8 cellular contexts compared by ENCODE assay signal in genomic region chr20:62405108-62405980, GRCh38. TPM values are rescaled to one million over a fixed set of nuclear protein-coding genes. Genes with fewer than 3 reads are reported as not detected.
DNase-seq lines count a peak whose midpoint lies in the region; ATAC-seq and TF ChIP-seq lines count a peak whose summit lies in the region.

No MANE protein-coding gene starts in this region.

- H3K9ac ChIP-seq in parathyroid adenoma: no peak overlapping the region

- H3K4me1 Mint-ChIP-seq in T-helper 17 cell: peaks cover 27% of the 10 kb centered on the region

- H3K27ac ChIP-seq in ACC112 (ENCODE audit: low read depth, low read length) (no peak overlapping the region), parathyroid adenoma (no peak overlapping the region)

- H2AFZ ChIP-seq in ACC112 (ENCODE audit: low read length, unreplicated experiment) (no peak overlapping the region), parathyroid adenoma (no peak overlapping the region)

- H3K27ac Mint-ChIP-seq in T-helper 17 cell: peak overlapping the region; percentile 67

- DNase-seq in T-helper 17 cell (no peak), fibroblast of pulmonary artery (ENCODE audit: low read depth) (peak; percentile 79), foreskin melanocyte (no peak)
- DNase-seq in stimulated activated CD4-positive, alpha-beta T cell treated with anti-CD3 and anti-CD28 coated beads, Interleukin-4, amount 100 ng/mL, for 1 hour: no peak

- no peaks in the 10 kb centered on the region for H3K27me3 ChIP-seq in ACC112 (ENCODE audit: insufficient read depth, low read length)
- no peaks in the 10 kb centered on the region for H3K27me3 ChIP-seq in parathyroid adenoma (ENCODE audit: control insufficient read depth, insufficient read depth, low read length)

- H3K4me2 ChIP-seq in parathyroid adenoma (ENCODE audit: low read length): peak overlapping the region; percentile 92

- H3K36me3 ChIP-seq in ACC112 (ENCODE audit: insufficient read depth, low read length): no peaks in the 10 kb centered on the region
- no peaks in the 10 kb centered on the region for H3K36me3 ChIP-seq in parathyroid adenoma (ENCODE audit: control insufficient read depth, insufficient read depth, low read length)

- no peak for ATAC-seq in T-helper 17 cell
- ATAC-seq in HG02840 (IDR thresholded peaks at IDR 0.05; ENCODE audit: low FRiP score, unreplicated experiment): no peak

- TF ChIP-seq CTCF in GM12875 (IDR thresholded peaks at IDR 0.05; ENCODE audit: borderline replicate concordance, insufficient read depth, low read depth, low read length) (peak; percentile 23; the same call in 1 of the 2 replicates), fibroblast of pulmonary artery (IDR thresholded peaks at IDR 0.05; ENCODE audit: low read length, missing control alignments) (peak; percentile 75), parathyroid adenoma (IDR thresholded peaks at IDR 0.05) (peak; percentile 61)

- peak overlapping the region; percentile 83 for H3K4me3 Mint-ChIP-seq in T-helper 17 cell

- peaks cover 15% of the 10 kb centered on the region for H3K4me1 ChIP-seq in ACC112 (ENCODE audit: control insufficient read depth, insufficient read depth, low read length, unreplicated experiment)
- peaks cover 21% of the 10 kb centered on the region for H3K4me1 ChIP-seq in parathyroid adenoma

- peaks cover 8% of the 10 kb centered on the region for H3K79me2 ChIP-seq in ACC112 (ENCODE audit: control insufficient read depth, insufficient read depth, low read length, unreplicated experiment)
- no peaks in the 10 kb centered on the region for H3K79me2 ChIP-seq in parathyroid adenoma

- H3K36me3 Mint-ChIP-seq in T-helper 17 cell (ENCODE audit: low read depth): no peaks in the 10 kb centered on the region

- H3K4me3 ChIP-seq in ACC112 (ENCODE audit: low read depth, low read length) (peak overlapping the region; percentile 90; the same call in 1 of the 2 replicates), GM12875 (ENCODE audit: low read depth, low read length) (peak overlapping the region; percentile 65), fibroblast of pulmonary artery (replicated peaks; ENCODE audit: low read depth, low read length) (no peak overlapping the region), parathyroid adenoma (ENCODE audit: low read depth, low read length) (no peak overlapping the region)

- H3K27me3 Mint-ChIP-seq in T-helper 17 cell: no peaks in the 10 kb centered on the region

- H3K9me3 ChIP-seq in T-helper 17 cell (ENCODE audit: control insufficient read depth, low read length, poor library complexity, severe bottlenecking): no peaks in the 10 kb centered on the region
- H3K9me3 ChIP-seq in parathyroid adenoma (ENCODE audit: control insufficient read depth, low read length): no peaks in the 10 kb centered on the region

RNA-seq across cellular contexts. Expression of gene CABLES2, which starts 1.7 kb away (rescaled TPM):
- 1 to 10 TPM; 4.5 to 5.6 TPM for total RNA-seq in T-helper 17 cell

RNA-seq across cellular contexts. Expression of gene RPS21, which starts 18.4 kb away (rescaled TPM):
- total RNA-seq in T-helper 17 cell: 1,000 to 10,000 TPM; 2,821 to 2,836 TPM

RNA-seq across cellular contexts. Expression of gene RBBP8NL, which starts 22.0 kb away (rescaled TPM):
- total RNA-seq in T-helper 17 cell: not detected

RNA-seq across cellular contexts. Expression of gene LAMA5, which starts 38.2 kb away (rescaled TPM):
- under 1 TPM; 0.50 to 0.72 TPM for total RNA-seq in T-helper 17 cell

Comparison
In these comparisons a context has a peak if more than half of its experiments do, and no peak if none do; other contexts are left out.
1. H3K4me3 ChIP-seq: peak in ACC112 (single experiment) and GM12875 (single experiment); none in fibroblast of pulmonary artery (single experiment) and parathyroid adenoma (single experiment).
2. CTCF ChIP-seq: peak in every context shown above with its lines; median percentile 75 in fibroblast of pulmonary artery; 61 in parathyroid adenoma; 23 in GM12875.